In the genomic region with DNA sequence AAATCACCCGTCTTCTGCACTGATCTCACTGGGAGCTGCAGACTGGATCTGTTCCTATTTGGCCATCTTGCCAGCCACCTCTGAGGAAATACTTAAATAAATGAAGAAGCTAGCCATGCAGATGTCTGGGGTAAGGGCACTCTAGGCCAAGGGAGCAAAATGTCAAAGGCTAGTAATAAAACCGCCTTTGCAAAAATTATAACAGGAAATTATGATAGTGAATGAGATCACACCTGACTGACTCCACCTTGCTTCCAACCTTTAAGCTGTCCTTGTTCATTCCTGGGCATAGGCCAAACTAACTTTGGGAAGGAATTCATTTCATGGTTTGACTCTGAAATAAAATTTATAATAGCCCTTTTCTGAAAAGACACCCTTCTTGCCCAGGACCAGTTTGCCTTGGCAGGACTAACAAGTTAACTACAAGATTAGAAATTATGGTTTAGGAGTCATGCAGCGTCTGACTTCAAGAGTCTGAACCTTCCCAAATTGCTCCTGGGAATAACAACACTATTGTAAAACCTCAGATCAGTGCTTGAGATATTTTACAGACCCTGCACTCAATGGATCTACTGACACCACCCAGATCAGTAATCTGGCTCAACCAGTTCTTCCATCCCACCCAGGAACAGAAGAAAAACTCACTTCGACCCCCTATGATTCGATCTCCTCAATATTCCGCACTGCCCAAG, we compare ENCODE assay signal across 23 cellular contexts.
"Had no signal": no experiment of that assay in that cellular context is flagged by ENCODE, and none has a peak within 500 bp of the region (broad histone marks: within the 10 kb centered on the region; RNA-seq: fewer than 3 reads in every experiment).

No MANE protein-coding gene starts in this region.

- H3K4me3 Mint-ChIP-seq: naive thymus-derived CD4-positive, alpha-beta T cell; natural killer cell treated with Interleukin-12 subunit alpha and Interleukin-12 subunit beta and Interleukin-15 and Interleukin-18, amount 100 ng/mL, for 72 hours; stimulated activated naive B cell treated with anti-CD40 and anti-IgM and Interleukin-4, amounts not matched to agents 10 μg/mL and 1 μg/mL and 100 μg/mL, for 72 hours had no signal

- DNase-seq: hippocampal formation; left cardiac atrium; left lung; lower lobe of right lung; mammary epithelial cell; mesenchymal stem cell; naive thymus-derived CD4-positive, alpha-beta T cell; ovary; retina; right cardiac atrium; stimulated activated CD4-positive, alpha-beta T cell treated with anti-CD3 and anti-CD28 coated beads, Interleukin-12 subunit alpha, Interleukin-12 subunit beta, amount 100 ng/mL, for 4 hours; stimulated activated CD4-positive, alpha-beta T cell treated with anti-CD3 and anti-CD28 coated beads, Interleukin-15, amount 100 ng/mL, for 24 hours; stimulated activated CD4-positive, alpha-beta T cell treated with anti-CD3 and anti-CD28 coated beads, Interleukin-2, amount 100 ng/mL, for 24 hours; stimulated activated CD4-positive, alpha-beta T cell treated with anti-CD3 and anti-CD28 coated beads, Interleukin-4, amount 100 ng/mL, for 1 hour; stimulated activated naive B cell treated with anti-CD40 and anti-IgM and Interleukin-4, amounts not matched to agents 10 μg/mL and 1 μg/mL and 100 μg/mL, for 72 hours; stimulated activated naive CD8-positive, alpha-beta T cell treated with anti-CD3 and anti-CD28 coated beads, Interleukin-15, Interleukin-2, amounts not matched to agents 100 U/mL and 50 U/mL, for 24 hours; stomach; testis; thyroid gland; transverse colon; uterus had no signal

- H3K27me3 Mint-ChIP-seq: progenitor cell of endocrine pancreas; stimulated activated naive B cell treated with anti-CD40 and anti-IgM and Interleukin-4, amounts not matched to agents 10 μg/mL and 1 μg/mL and 100 μg/mL, for 72 hours had no signal

- H3K27ac Mint-ChIP-seq: naive thymus-derived CD4-positive, alpha-beta T cell; natural killer cell treated with Interleukin-12 subunit alpha and Interleukin-12 subunit beta and Interleukin-15 and Interleukin-18, amount 100 ng/mL, for 72 hours; progenitor cell of endocrine pancreas; stimulated activated naive B cell treated with anti-CD40 and anti-IgM and Interleukin-4, amounts not matched to agents 10 μg/mL and 1 μg/mL and 100 μg/mL, for 72 hours had no signal

- H3K4me1 Mint-ChIP-seq: naive thymus-derived CD4-positive, alpha-beta T cell; stimulated activated naive B cell treated with anti-CD40 and anti-IgM and Interleukin-4, amounts not matched to agents 10 μg/mL and 1 μg/mL and 100 μg/mL, for 72 hours had no signal

- H3K9me3 Mint-ChIP-seq: naive thymus-derived CD4-positive, alpha-beta T cell; stimulated activated naive B cell treated with anti-CD40 and anti-IgM and Interleukin-4, amounts not matched to agents 10 μg/mL and 1 μg/mL and 100 μg/mL, for 72 hours had no signal

- H3K36me3 Mint-ChIP-seq: naive thymus-derived CD4-positive, alpha-beta T cell; natural killer cell treated with Interleukin-12 subunit alpha and Interleukin-12 subunit beta and Interleukin-15 and Interleukin-18, amount 100 ng/mL, for 72 hours; stimulated activated naive B cell treated with anti-CD40 and anti-IgM and Interleukin-4, amounts not matched to agents 10 μg/mL and 1 μg/mL and 100 μg/mL, for 72 hours had no signal
